In genomic region chr10:1737222-1738061, GRCh38 we compare ENCODE assay signal across 8 cellular contexts. TPM values are rescaled to one million over a fixed set of nuclear protein-coding genes. Genes with fewer than 3 reads are reported as not detected.
A peak's percentile ranks its signal among the peaks of the same experiment; 100 is the strongest.
DNase-seq lines count a peak whose midpoint lies in the region; ATAC-seq and TF ChIP-seq lines count a peak whose summit lies in the region.

Gene ADARB2 (minus strand): TSS chr10:1737525.

- H3K36me3 ChIP-seq in RWPE2 (ENCODE audit: low read depth): no peaks in the 10 kb centered on the region
- no peaks in the 10 kb centered on the region for H3K36me3 ChIP-seq in heart left ventricle

- H3K4me3 ChIP-seq in RWPE2 (ENCODE audit: severe bottlenecking): peak within 1 kb of the TSS; percentile 15
- peak within 1 kb of the TSS in 10 of 12 donors; percentile 15 to 45 (median 34) for H3K4me3 ChIP-seq in heart left ventricle

- DNase-seq in Daoy (ENCODE audit: low read depth) (peak; percentile 88), RWPE2 (ENCODE audit: low spot score) (no peak), heart left ventricle (peak; percentile 21 to 70 (median 40)), renal cortical epithelial cell (ENCODE audit: low read depth) (peak; percentile 17), HT-29 (ENCODE audit: low spot score) (no peak), AML-193 (lab: John Stamatoyannopoulos, UW) (no peak)

- no peak within 1 kb of the TSS for H3K27ac ChIP-seq in RWPE2 (ENCODE audit: poor library complexity, severe bottlenecking)
- no peak within 1 kb of the TSS for H3K27ac ChIP-seq in heart left ventricle

- TF ChIP-seq POLR2A in heart left ventricle (IDR thresholded peaks at IDR 0.05): peak in 1 of 2 donors; percentile 19

- peak; percentile 72 for ATAC-seq in GM19438 (IDR thresholded peaks at IDR 0.05; ENCODE audit: low read depth, unreplicated experiment)
- ATAC-seq in HG03442 (IDR thresholded peaks at IDR 0.05; ENCODE audit: unreplicated experiment): peak; percentile 71
- peak; percentile 67 for ATAC-seq in RWPE2 (ENCODE audit: low read depth)
- ATAC-seq in heart left ventricle: peak; percentile 47 to 73 (median 71)

- TF ChIP-seq CTCF in RWPE2 (IDR thresholded peaks at IDR 0.05; ENCODE audit: poor library complexity, severe bottlenecking): no peak
- no peak for TF ChIP-seq CTCF in heart left ventricle (IDR thresholded peaks at IDR 0.05)

- H3K9me3 ChIP-seq in RWPE2 (ENCODE audit: severe bottlenecking) (no peaks in the 10 kb centered on the region), heart left ventricle (no peaks in the 10 kb centered on the region)

- H3K27me3 ChIP-seq in RWPE2 (ENCODE audit: insufficient read depth, poor library complexity, severe bottlenecking) (peaks cover 93% of the 10 kb centered on the region), heart left ventricle (peaks cover 8 to 98% (median 70%) of the 10 kb centered on the region in 9 donors)

- intact Hi-C loops in heart left ventricle (cut with DNase I): no loop called here

- WGBS in heart left ventricle, 4 donors: 1 to 3% (median 1%) methylated on average over 18 to 50 of the region's 50 CpGs

- H3K4me1 ChIP-seq in RWPE2 (ENCODE audit: insufficient read depth, poor library complexity, severe bottlenecking): peaks cover 5% of the 10 kb centered on the region
- H3K4me1 ChIP-seq in heart left ventricle: peaks cover 0 to 14% (median 0%) of the 10 kb centered on the region in 12 donors

RNA-seq across cellular contexts. Expression of gene ADARB2, which starts in this region (rescaled TPM):
- 0.11 and 0.39 TPM in 2 replicates for total RNA-seq in Daoy (2014; rRNA removed; shearing (Covaris generic))
- total RNA-seq in heart left ventricle: 1 to 10 TPM in 1 of 9 donors, under 1 TPM in 4, not detected in 4; 0.07 to 1.2 (median 0.33) TPM
- polyA plus RNA-seq in heart left ventricle: under 1 TPM; 0.27 to 0.28 TPM
- 0.10 TPM in 1 of 2 replicates, not detected in the other for total RNA-seq in renal cortical epithelial cell
- total RNA-seq in HT-29 (2014; rRNA removed; shearing (Covaris generic)): not detected in 2 replicates

Comparison
In these comparisons a context has a peak if more than half of its experiments do, and no peak if none do; other contexts are left out.
1. Peak in DNase-seq in Daoy; RNA of the gene not detected or under 1 TPM.
2. Peak in DNase-seq in renal cortical epithelial cell; RNA of the gene not detected or under 1 TPM.
3. DNase-seq: peak in heart left ventricle (5 of 5); none in RWPE2 (single experiment), HT-29 (single experiment) and AML-193 (0 of 2).
4. Peak in every context shown above with its lines, with median percentiles within 50 percentile points of each other: ATAC-seq.